In the genomic region with DNA sequence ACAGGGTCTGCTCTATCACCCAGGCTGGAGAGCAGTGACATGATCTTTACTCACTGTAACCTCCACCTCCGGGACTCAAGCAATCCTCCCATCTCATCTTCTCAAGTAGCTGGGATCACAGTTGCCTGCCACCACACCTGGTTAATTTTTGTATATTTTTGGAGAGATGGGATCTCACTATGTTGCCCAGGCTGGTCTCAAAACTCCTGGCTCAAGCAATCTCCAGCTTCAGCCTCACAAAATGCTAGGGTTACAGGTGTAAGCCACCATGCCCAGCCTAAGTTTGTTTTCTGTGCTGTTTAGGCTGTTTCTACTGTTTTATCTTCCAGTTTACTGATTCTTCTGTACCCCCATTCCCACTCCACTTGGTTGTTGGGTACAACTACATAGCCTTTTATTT, we compare ENCODE assay signal across 27 cellular contexts.
"Had no signal": no experiment of that assay in that cellular context is flagged by ENCODE, and none has a peak within 500 bp of the region (broad histone marks: within the 10 kb centered on the region; RNA-seq: fewer than 3 reads in every experiment).

No MANE protein-coding gene starts in this region.

- H3K27ac ChIP-seq: colonic mucosa, coronary artery, dorsolateral prefrontal cortex, epithelial cell of prostate, esophagus muscularis mucosa, esophagus squamous epithelium, foreskin keratinocyte, gastrocnemius medialis, gastroesophageal sphincter, heart left ventricle, heart right ventricle had no signal

- H3K4me1 ChIP-seq: colonic mucosa, esophagus muscularis mucosa, esophagus squamous epithelium, foreskin keratinocyte, gastrocnemius medialis, gastroesophageal sphincter, heart left ventricle, heart right ventricle had no signal

- H3K9me3 ChIP-seq: colonic mucosa, esophagus muscularis mucosa, esophagus squamous epithelium, gastrocnemius medialis, gastroesophageal sphincter had no signal

- DNase-seq: colonic mucosa; cortex of kidney; dermis blood vessel endothelial cell; dorsolateral prefrontal cortex; effector CD4-positive, alpha-beta T cell; effector CD8-positive, alpha-beta T cell; effector memory CD4-positive, alpha-beta T cell; effector memory CD8-positive, alpha-beta T cell; endodermal cell; erythroblast; esophagus squamous epithelium; foreskin fibroblast; foreskin keratinocyte; foreskin melanocyte; gastrocnemius medialis; glutamatergic neuron; head of caudate nucleus; heart left ventricle; heart right ventricle had no signal

- FAIRE-seq: colon, endometrium, frontal cortex had no signal

- ATAC-seq: effector memory CD8-positive, alpha-beta T cell; esophagus mucosa; foreskin keratinocyte; gastrocnemius medialis; gastroesophageal sphincter; heart left ventricle; heart right ventricle had no signal

- H3K27me3 ChIP-seq: colonic mucosa, dorsolateral prefrontal cortex, esophagus muscularis mucosa, esophagus squamous epithelium, foreskin keratinocyte, gastrocnemius medialis, gastroesophageal sphincter, heart left ventricle, heart right ventricle had no signal

- H3K4me3 ChIP-seq: colonic mucosa, coronary artery, dorsolateral prefrontal cortex, esophagus muscularis mucosa, esophagus squamous epithelium, gastrocnemius medialis, gastroesophageal sphincter, heart left ventricle, heart right ventricle had no signal
